Comparison of ENCODE assay signal across 1 cellular context in genomic region chr3:83500422-83500821, GRCh38.
TF ChIP-seq lines count a peak whose summit lies in the region.

No MANE protein-coding gene starts in this region.

TF ChIP-seq in HepG2, 621 proteins besides CTCF, POLR2A, EP300 and RAD21 (continued from another document and continues in another):
- no peak for TF ChIP-seq CEBPZ (IDR thresholded peaks at IDR 0.05; ENCODE audit: low read length)
- peak; percentile 75; the same call in 1 of the 2 replicates for TF ChIP-seq TEF (CRISPR knock-in tag; IDR thresholded peaks at IDR 0.05)
- no peak for TF ChIP-seq NFKBIZ (CRISPR knock-in tag; IDR thresholded peaks at IDR 0.05)
- TF ChIP-seq LBX2 (CRISPR knock-in tag; IDR thresholded peaks at IDR 0.05; ENCODE audit: borderline replicate concordance): no peak
- TF ChIP-seq ZNF160 (CRISPR knock-in tag; IDR thresholded peaks at IDR 0.05): no peak
- no peak for TF ChIP-seq ZNF24 (IDR thresholded peaks at IDR 0.05)
- no peak for TF ChIP-seq ZSCAN22 (CRISPR knock-in tag; IDR thresholded peaks at IDR 0.05)
- no peak for TF ChIP-seq ZNF256 (CRISPR knock-in tag; conservative IDR thresholded peaks at IDR 0.05)
- TF ChIP-seq FOXJ3 (CRISPR knock-in tag; IDR thresholded peaks at IDR 0.05; ENCODE audit: borderline replicate concordance): no peak
- no peak for TF ChIP-seq ZBTB7B (CRISPR knock-in tag; IDR thresholded peaks at IDR 0.05)
- peak; percentile 77; the same call in 1 of the 2 replicates for TF ChIP-seq CEBPB (IDR thresholded peaks at IDR 0.05; ENCODE audit: borderline replicate concordance, low read depth, low read length)
- peak; percentile 56; the same call in 1 of the 2 replicates for TF ChIP-seq KAT8 (CRISPR knock-in tag; IDR thresholded peaks at IDR 0.05)
- TF ChIP-seq NR3C1 (CRISPR knock-in tag; IDR thresholded peaks at IDR 0.05): no peak
- TF ChIP-seq MED8 (CRISPR knock-in tag; IDR thresholded peaks at IDR 0.05; ENCODE audit: insufficient replicate concordance): no peak
- no peak for TF ChIP-seq ZNF605 (CRISPR knock-in tag; IDR thresholded peaks at IDR 0.05)
- TF ChIP-seq TAF1 (CRISPR knock-in tag; IDR thresholded peaks at IDR 0.05): no peak
- no peak for TF ChIP-seq ZNF543 (CRISPR knock-in tag; IDR thresholded peaks at IDR 0.05)
- no peak for TF ChIP-seq RARG (CRISPR knock-in tag; IDR thresholded peaks at IDR 0.05; ENCODE audit: low read depth)
- TF ChIP-seq FLYWCH1 (CRISPR knock-in tag; IDR thresholded peaks at IDR 0.05): no peak
- TF ChIP-seq TFE3 (CRISPR knock-in tag; IDR thresholded peaks at IDR 0.05): peak; percentile 94
- peak; percentile 54; the same call in 1 of the 2 replicates for TF ChIP-seq ARID4A (CRISPR knock-in tag; IDR thresholded peaks at IDR 0.05; ENCODE audit: borderline replicate concordance)
- no peak for TF ChIP-seq ELF3 (CRISPR knock-in tag; IDR thresholded peaks at IDR 0.05)
- no peak for TF ChIP-seq PAF1 (CRISPR knock-in tag; IDR thresholded peaks at IDR 0.05)
- no peak for TF ChIP-seq ASH2L (IDR thresholded peaks at IDR 0.05; ENCODE audit: insufficient read length, low read depth, low read length)
- TF ChIP-seq RBFOX2 (IDR thresholded peaks at IDR 0.05; ENCODE audit: low read depth, low read length): no peak
- peak; percentile 90 for TF ChIP-seq ARID5B (CRISPR knock-in tag; IDR thresholded peaks at IDR 0.05)
- no peak for TF ChIP-seq MXD1 (CRISPR knock-in tag; IDR thresholded peaks at IDR 0.05)
- TF ChIP-seq ZNF773 (CRISPR knock-in tag; IDR thresholded peaks at IDR 0.05; ENCODE audit: borderline replicate concordance): no peak
- TF ChIP-seq CREB1 (IDR thresholded peaks at IDR 0.05): no peak
- TF ChIP-seq CREB1 (CRISPR knock-in tag; IDR thresholded peaks at IDR 0.05): peak; percentile 25; the same call in 1 of the 2 replicates
- no peak for TF ChIP-seq ZNF737 (CRISPR knock-in tag; IDR thresholded peaks at IDR 0.05; ENCODE audit: borderline replicate concordance)
- TF ChIP-seq IKZF5 (CRISPR knock-in tag; IDR thresholded peaks at IDR 0.05): 0 out of 2 replicates have a peak, but pooled peaks have one; percentile 22
- peak; percentile 55; the same call in 1 of the 2 replicates for TF ChIP-seq ZBTB20 (CRISPR knock-in tag; IDR thresholded peaks at IDR 0.05; ENCODE audit: borderline replicate concordance, low read depth)
